ENCODE assay signal across 8 cellular contexts in genomic region chrX:54181196-54181953, GRCh38. TPM values are rescaled to one million over a fixed set of nuclear protein-coding genes. Genes with fewer than 3 reads are reported as not detected.
DNase-seq lines count a peak whose midpoint lies in the region; ATAC-seq and FAIRE-seq lines count a peak whose summit lies in the region.

No MANE protein-coding gene starts in this region.

- H3K27me3 ChIP-seq in BLaER1 (peaks cover 78% of the 10 kb centered on the region), HUES48 (ENCODE audit: control insufficient read depth, insufficient read depth, low read length) (no peaks in the 10 kb centered on the region), mucosa of stomach (ENCODE audit: control insufficient read depth, insufficient read depth, low read length) (no peaks in the 10 kb centered on the region)

- H3K27ac ChIP-seq in BLaER1, result no peak overlapping the region
- H3K27ac ChIP-seq in HUES48 (ENCODE audit: low read depth, low read length), result no peak overlapping the region

- DNase-seq in astrocyte of the hippocampus (ENCODE audit: low read depth, low spot score) (peak; percentile 67), NCI-H1105 (lab: John Stamatoyannopoulos, UW) (no peak), frontal cortex (ENCODE audit: low spot score in 2 of 2) (no peak)

- H3K9ac ChIP-seq in BLaER1, result peak overlapping the region; percentile 91; the same call in 1 of the 2 replicates
- H3K9ac ChIP-seq in HUES48 (ENCODE audit: low read depth, low read length), result no peak overlapping the region
- no peak overlapping the region for H3K9ac ChIP-seq in mucosa of stomach (ENCODE audit: low read length)

- peak overlapping the region; percentile 81 for H3K4me3 ChIP-seq in BLaER1
- peak overlapping the region; percentile 77 for H3K4me3 ChIP-seq in HUES48 (ENCODE audit: low read depth, low read length)
- H3K4me3 ChIP-seq in mucosa of stomach (ENCODE audit: low read length), result peak overlapping the region; percentile 33

- no peak for FAIRE-seq in frontal cortex (lab: Jason Lieb, UNC)

- H3K4me1 ChIP-seq in BLaER1 (peaks cover 50% of the 10 kb centered on the region), HUES48 (ENCODE audit: control insufficient read depth, insufficient read depth, low read length) (0 out of 2 replicates have a peak, but pooled peaks cover 2% of the 10 kb centered on the region), mucosa of stomach (ENCODE audit: control insufficient read depth, insufficient read depth, low read length) (peaks cover 5% of the 10 kb centered on the region)

- peaks cover 58% of the 10 kb centered on the region for H4K20me1 ChIP-seq in BLaER1

- peak overlapping the region; percentile 85 for H3K4me2 ChIP-seq in BLaER1

- H3K9me3 ChIP-seq in BLaER1 (no peaks in the 10 kb centered on the region), HUES48 (ENCODE audit: control insufficient read depth, insufficient read depth, low read length) (peaks cover 18% of the 10 kb centered on the region), mucosa of stomach (ENCODE audit: control insufficient read depth, low read length) (no peaks in the 10 kb centered on the region)

- ATAC-seq in GM21737 (IDR thresholded peaks at IDR 0.05; ENCODE audit: unreplicated experiment), result no peak
- no peak for ATAC-seq in GM18498 (IDR thresholded peaks at IDR 0.05; ENCODE audit: unreplicated experiment)

- H3K36me3 ChIP-seq in BLaER1 (peaks cover 9% of the 10 kb centered on the region), HUES48 (ENCODE audit: control insufficient read depth, insufficient read depth, low read length) (peaks cover 6% of the 10 kb centered on the region; the same call in 1 of the 2 replicates), mucosa of stomach (ENCODE audit: control insufficient read depth, insufficient read depth, low read length) (no peaks in the 10 kb centered on the region)

RNA-seq across cellular contexts. Expression of gene FAM120C, which starts 1.7 kb away (rescaled TPM):
- total RNA-seq in frontal cortex, result 5.7 TPM
